ENCODE assay signal across 8 cellular contexts in the genomic region with DNA sequence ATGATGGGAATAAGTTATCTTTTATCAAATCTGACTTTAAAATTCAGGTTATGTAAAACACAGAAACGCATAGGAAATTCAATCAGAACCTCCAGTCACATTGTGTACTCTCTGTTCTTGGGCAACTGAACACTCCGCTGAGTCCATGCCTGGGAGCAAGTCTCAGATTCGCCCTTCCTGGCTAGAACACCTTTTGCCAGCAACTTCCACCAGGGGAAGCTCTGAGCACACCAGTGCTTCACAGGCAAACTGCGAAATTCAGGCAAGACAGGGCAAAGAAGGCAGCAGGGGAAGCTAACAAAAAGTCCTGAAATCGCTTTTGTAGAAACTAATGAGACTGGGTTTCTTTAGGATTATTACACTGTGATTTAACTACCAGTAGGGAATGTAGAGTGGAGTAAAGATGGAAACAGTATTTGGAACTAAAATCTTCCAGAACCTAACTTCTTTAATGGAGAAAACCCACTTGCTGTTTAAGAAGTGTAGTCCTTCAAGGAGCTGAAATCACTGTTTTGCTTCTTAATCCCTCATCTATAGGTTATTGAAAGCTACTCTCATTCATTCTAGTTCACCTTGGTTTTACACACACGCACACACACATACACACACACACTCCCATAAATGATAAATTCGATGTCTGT.
DNase-seq lines count a peak whose midpoint lies in the region; ATAC-seq and TF ChIP-seq lines count a peak whose summit lies in the region.

No MANE protein-coding gene starts in this region.

- H3K4me1 ChIP-seq in cardiac muscle cell (ENCODE audit: low read depth) = no peaks in the 10 kb centered on the region
- peaks cover 0 to 5% (median 0%) of the 10 kb centered on the region in 4 donors for H3K4me1 ChIP-seq in transverse colon

- TF ChIP-seq CTCF in cardiac muscle cell (IDR thresholded peaks at IDR 0.05; ENCODE audit: low read depth, low read length) (peak; percentile 21), transverse colon (IDR thresholded peaks at IDR 0.05) (peak in 4 of 5 experiments; percentile 35 to 54 (median 46))

- DNase-seq in cardiac muscle cell (ENCODE audit: low read depth in 1 of 2, low spot score in 1 of 2) = peak in 1 of 2 donors; percentile 71
- no peak for DNase-seq in Right ventricle myocardium inferior (ENCODE audit: missing footprints)
- peak; percentile 6 for DNase-seq in HuH-7.5 (ENCODE audit: low spot score)
- DNase-seq in SK-N-DZ (ENCODE audit: low spot score) = peak; percentile 60
- DNase-seq in left ventricle myocardium superior = no peak
- peak; percentile 24 for DNase-seq in transverse colon
- no peak for DNase-seq in activated gamma-delta T cell (lab: John Stamatoyannopoulos, UW)

- H3K27ac Mint-ChIP-seq in stimulated activated memory B cell treated with anti-CD40 and anti-IgM and Interleukin-4, amounts not matched to agents 10 μg/mL and 1 μg/mL and 100 μg/mL, for 72 hours = no peak overlapping the region

- no peaks in the 10 kb centered on the region for H3K36me3 Mint-ChIP-seq in stimulated activated memory B cell treated with anti-CD40 and anti-IgM and Interleukin-4, amounts not matched to agents 10 μg/mL and 1 μg/mL and 100 μg/mL, for 72 hours

- no peak for TF ChIP-seq POLR2A in transverse colon (IDR thresholded peaks at IDR 0.05)

- no peaks in the 10 kb centered on the region for H3K9me3 Mint-ChIP-seq in stimulated activated memory B cell treated with anti-CD40 and anti-IgM and Interleukin-4, amounts not matched to agents 10 μg/mL and 1 μg/mL and 100 μg/mL, for 72 hours

- H3K4me3 Mint-ChIP-seq in stimulated activated memory B cell treated with anti-CD40 and anti-IgM and Interleukin-4, amounts not matched to agents 10 μg/mL and 1 μg/mL and 100 μg/mL, for 72 hours = no peak overlapping the region

- H3K9me3 ChIP-seq in cardiac muscle cell (ENCODE audit: low read depth) (no peaks in the 10 kb centered on the region), transverse colon (no peaks in the 10 kb centered on the region)

- 35 to 38% methylated on average over 6 to 7 of the region's 7 CpGs for WGBS in transverse colon (ENCODE audit: low coverage in 1 of 2), 2 donors

- H3K27me3 Mint-ChIP-seq in stimulated activated memory B cell treated with anti-CD40 and anti-IgM and Interleukin-4, amounts not matched to agents 10 μg/mL and 1 μg/mL and 100 μg/mL, for 72 hours = no peaks in the 10 kb centered on the region

- in situ Hi-C loops in transverse colon (cut with MboI; ENCODE audit: low pct_ligation_motif_present in 1 of 4, low pct_unique_long_range_greater_than_20kb in 1 of 4, low sequenced_read_pairs in 3 of 4) = no loop called here

- H3K4me3 ChIP-seq in cardiac muscle cell (no peak overlapping the region), transverse colon (no peak overlapping the region)

- H3K27ac ChIP-seq in cardiac muscle cell = no peak overlapping the region
- no peak overlapping the region for H3K27ac ChIP-seq in transverse colon

- no peaks in the 10 kb centered on the region for H3K4me1 Mint-ChIP-seq in stimulated activated memory B cell treated with anti-CD40 and anti-IgM and Interleukin-4, amounts not matched to agents 10 μg/mL and 1 μg/mL and 100 μg/mL, for 72 hours

- no peak for TF ChIP-seq EP300 in transverse colon (IDR thresholded peaks at IDR 0.05; ENCODE audit: low read depth)

- ATAC-seq in Right ventricle myocardium inferior (no peak), left ventricle myocardium superior (peak; percentile 57)
- no peak for ATAC-seq in stimulated activated memory B cell treated with anti-CD40 and anti-IgM and Interleukin-4, amounts not matched to agents 10 μg/mL and 1 μg/mL and 100 μg/mL, for 72 hours

- intact Hi-C loops in Right ventricle myocardium inferior (cut with DNase I) (no loop called here), left ventricle myocardium superior (cut with micrococcal nuclease) (no loop called here), transverse colon (cut with DNase I; ENCODE audit: low total_unique reads) (no loop called here)

- H3K27me3 ChIP-seq in cardiac muscle cell (no peaks in the 10 kb centered on the region), transverse colon (no peaks in the 10 kb centered on the region)

- H3K36me3 ChIP-seq in cardiac muscle cell (no peaks in the 10 kb centered on the region), transverse colon (no peaks in the 10 kb centered on the region)

Comparison
In these comparisons a context has a peak if more than half of its experiments do, and no peak if none do; other contexts are left out.
1. DNase-seq: peak in HuH-7.5 (single experiment), SK-N-DZ (single experiment) and transverse colon (single experiment); none in Right ventricle myocardium inferior (single experiment), left ventricle myocardium superior (single experiment) and activated gamma-delta T cell (single experiment).